Comparison of ENCODE assay signal across 8 cellular contexts in genomic region chr3:27533718-27534578, GRCh38. TPM values are rescaled to one million over a fixed set of nuclear protein-coding genes. Genes with fewer than 3 reads are reported as not detected.
DNase-seq lines count a peak whose midpoint lies in the region; ATAC-seq, FAIRE-seq and TF ChIP-seq lines count a peak whose summit lies in the region.

No MANE protein-coding gene starts in this region.

- no peak for TF ChIP-seq POLR2A in Peyer's patch (IDR thresholded peaks at IDR 0.05)
- no peak for TF ChIP-seq POLR2A in K562 (conservative IDR thresholded peaks at IDR 0.05)

- H3K27me3 ChIP-seq in Peyer's patch (no peaks in the 10 kb centered on the region), K562 (ENCODE audit: control insufficient read depth in 2 of 2, insufficient read depth in 2 of 2, low read length in 2 of 2) (peaks cover 0 to 2% of the 10 kb centered on the region in 2 experiments; a peak in 1 of 5 replicates), iPS-20b (ENCODE audit: insufficient read depth, low read length) (no peaks in the 10 kb centered on the region; the same call in 1 of the 2 replicates)

- H3K4me1 ChIP-seq in Peyer's patch (peaks cover 0 to 5% (median 0%) of the 10 kb centered on the region in 4 donors), K562 (replicated peaks in 1 of 2; ENCODE audit: control insufficient read depth in 2 of 2, insufficient read depth in 2 of 2, low read length in 2 of 2) (no peaks in the 10 kb centered on the region), iPS-20b (ENCODE audit: insufficient read depth, low read length) (peaks cover 32% of the 10 kb centered on the region)

- peak overlapping the region; percentile 19 to 72 (median 60) for H3K27ac ChIP-seq in Peyer's patch
- H3K27ac ChIP-seq in K562 (ENCODE audit: extremely low read depth, low read depth, low read length): no peak overlapping the region
- peak overlapping the region; percentile 77 for H3K27ac ChIP-seq in iPS-20b (ENCODE audit: low read length)

- intact Hi-C loops in K562 (cut with micrococcal nuclease): no loop called here

- no peaks in the 10 kb centered on the region for H3K79me2 ChIP-seq in K562 (ENCODE audit: control insufficient read depth, insufficient read depth, low read length)

- no peak overlapping the region for H3K4me2 ChIP-seq in K562 (ENCODE audit: insufficient read depth, low read length)

- POLR2A ChIA-PET in K562 (lab: Yijun Ruan, JAX): interaction anchor here (0.7 kb wide), 1 partner anchor 797 kb away, joined by 3 read pairs; no protein-coding TSS in a partner anchor

- peak; percentile 48 for FAIRE-seq in K562 (lab: Jason Lieb, UNC)

- CTCF ChIA-PET in K562 (lab: Yijun Ruan, JAX; ENCODE audit: low intra/inter-chr PET ratio): no interaction called here

- in situ Hi-C loops in K562 (cut with MboI): no loop called here

- 2% methylated on average over 10 of the region's 10 CpGs for WGBS in K562 (ENCODE audit: insufficient coverage, low coverage, missing lambda C conversion rate)

- no peak overlapping the region for H3K4me3 ChIP-seq in Peyer's patch
- no peak overlapping the region for H3K4me3 ChIP-seq in K562
- peak overlapping the region; percentile 44 for H3K4me3 ChIP-seq in iPS-20b (ENCODE audit: low read length)

- H3K9me1 ChIP-seq in K562 (ENCODE audit: control insufficient read depth, insufficient read depth, low read length): no peaks in the 10 kb centered on the region

- BruUV-seq in K562 (replicated peaks; lab: Mats Ljungman, UMichigan): no TSS peak

- TF ChIP-seq RAD21 in K562 (CRISPR knock-in tag; conservative IDR thresholded peaks at IDR 0.05 in 1 of 2, IDR thresholded peaks at IDR 0.05 in 1 of 2): no peak

- H4K20me1 ChIP-seq in K562 (replicated peaks; ENCODE audit: control insufficient read depth, insufficient read depth, low read length): no peaks in the 10 kb centered on the region

- peak; percentile 17 for DNase-seq in DMS 273 (lab: John Stamatoyannopoulos, UW; ENCODE audit: unreplicated experiment)
- no peak for DNase-seq in DMS 273 treated with DMSO at 0.1 percent for 48 hours (lab: John Stamatoyannopoulos, UW)
- DNase-seq in Peyer's patch: peak in 2 of 3 donors; percentile 36 to 69
- DNase-seq in K562 (ENCODE audit: extremely low read depth in 1 of 4, low spot score in 3 of 4): peak in 1 of 4 experiments; percentile 1
- peak; percentile 96 for DNase-seq in smooth muscle cell of the brain vasculature (ENCODE audit: low read depth, low spot score)
- no peak for DNase-seq in NCI-H128 (lab: John Stamatoyannopoulos, UW; ENCODE audit: unreplicated experiment)

- no peaks in the 10 kb centered on the region for H3K9me3 ChIP-seq in Peyer's patch
- no peaks in the 10 kb centered on the region for H3K9me3 ChIP-seq in K562 (replicated peaks; ENCODE audit: control insufficient read depth, insufficient read depth, low read depth, low read length)
- no peaks in the 10 kb centered on the region for H3K9me3 ChIP-seq in iPS-20b (ENCODE audit: insufficient read depth, low read depth, low read length)

- no peaks in the 10 kb centered on the region for H3K36me3 ChIP-seq in Peyer's patch
- no peaks in the 10 kb centered on the region for H3K36me3 ChIP-seq in K562 (ENCODE audit: control insufficient read depth, insufficient read depth, low read length)
- H3K36me3 ChIP-seq in iPS-20b (ENCODE audit: insufficient read depth, low read depth, low read length): no peaks in the 10 kb centered on the region

- no peak for TF ChIP-seq EP300 in K562 (IDR thresholded peaks at IDR 0.05; ENCODE audit: low read length)

- H2AFZ ChIP-seq in K562 (ENCODE audit: low read depth, low read length): no peak overlapping the region

- ATAC-seq in HG02852 (IDR thresholded peaks at IDR 0.05; ENCODE audit: unreplicated experiment): peak; percentile 79
- no peak for ATAC-seq in K562

- H3K9ac ChIP-seq in K562 (ENCODE audit: insufficient read depth in 1 of 2, low read depth in 2 of 2, low read length in 2 of 2) (no peak overlapping the region), iPS-20b (ENCODE audit: low read depth, low read length) (peak overlapping the region; percentile 64; the same call in 1 of the 2 replicates)

- TF ChIP-seq CTCF in Peyer's patch (IDR thresholded peaks at IDR 0.05) (peak in 3 of 6 experiments; percentile 3 to 30 (median 6)), K562 (IDR thresholded peaks at IDR 0.05 in 2 of 3, conservative IDR thresholded peaks at IDR 0.05 in 1 of 3; ENCODE audit: insufficient read depth in 2 of 3, low read depth in 1 of 3, low read length in 3 of 3) (no peak)

TF ChIP-seq in K562, 482 proteins besides CTCF, POLR2A, EP300 and RAD21:
- TF ChIP-seq FOSL1 (tag; conservative IDR thresholded peaks at IDR 0.05) (peak; percentile 83), EP400 (IDR thresholded peaks at IDR 0.05) (no peak), ATF3 (IDR thresholded peaks at IDR 0.05) (peak; percentile 66), ATF3 (CRISPR knock-in tag; conservative IDR thresholded peaks at IDR 0.05) (no peak), POLR2AphosphoS5 (IDR thresholded peaks at IDR 0.05; ENCODE audit: control insufficient read depth, insufficient read depth, low read depth, low read length) (no peak), CEBPB (tag; IDR thresholded peaks at IDR 0.05) (no peak), SMAD3 (CRISPR knock-in tag; conservative IDR thresholded peaks at IDR 0.05) (no peak), JUN (IDR thresholded peaks at IDR 0.05; ENCODE audit: borderline replicate concordance, low read depth, low read length) (peak; percentile 23; the same call in 1 of the 2 replicates), JUN (CRISPR knock-in tag; IDR thresholded peaks at IDR 0.05; ENCODE audit: borderline replicate concordance) (no peak), JUND (IDR thresholded peaks at IDR 0.05; ENCODE audit: borderline replicate concordance, low read depth, low read length) (peak; percentile 27; the same call in 1 of the 2 replicates), JUND (tag; IDR thresholded peaks at IDR 0.05; ENCODE audit: borderline replicate concordance, low read depth, low read length) (peak; percentile 45; the same call in 1 of the 3 replicates)
- TF ChIP-seq, protein P1, sequence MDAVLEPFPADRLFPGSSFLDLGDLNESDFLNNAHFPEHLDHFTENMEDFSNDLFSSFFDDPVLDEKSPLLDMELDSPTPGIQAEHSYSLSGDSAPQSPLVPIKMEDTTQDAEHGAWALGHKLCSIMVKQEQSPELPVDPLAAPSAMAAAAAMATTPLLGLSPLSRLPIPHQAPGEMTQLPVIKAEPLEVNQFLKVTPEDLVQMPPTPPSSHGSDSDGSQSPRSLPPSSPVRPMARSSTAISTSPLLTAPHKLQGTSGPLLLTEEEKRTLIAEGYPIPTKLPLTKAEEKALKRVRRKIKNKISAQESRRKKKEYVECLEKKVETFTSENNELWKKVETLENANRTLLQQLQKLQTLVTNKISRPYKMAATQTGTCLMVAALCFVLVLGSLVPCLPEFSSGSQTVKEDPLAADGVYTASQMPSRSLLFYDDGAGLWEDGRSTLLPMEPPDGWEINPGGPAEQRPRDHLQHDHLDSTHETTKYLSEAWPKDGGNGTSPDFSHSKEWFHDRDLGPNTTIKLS (IDR thresholded peaks at IDR 0.05; ENCODE audit: borderline replicate concordance, low read depth): no peak
TF ChIP-seq in K562: peak in this region for 4.

RNA-seq across cellular contexts. Expression of gene SLC4A7, which starts 49.8 kb away (rescaled TPM):
- total RNA-seq in Peyer's patch: 100 to 1,000 TPM in 3 of 4 donors, 10 to 100 TPM in 1; 92.4 to 201 (median 152) TPM
- total RNA-seq in K562 (2011; cell fraction: chromatin; rRNA removed; ENCODE audit: low replicate concordance): 19.1 and 50.3 TPM in 2 replicates
- total RNA-seq in K562 (2011; cell fraction: nucleolus; rRNA removed): 8.2 and 11.8 TPM in 2 replicates
- total RNA-seq in K562 (2011; cell fraction: nucleoplasm; rRNA removed): 17.5 and 23.4 TPM in 2 replicates
- total RNA-seq in K562 (2014; rRNA removed): 6.6 and 9.3 TPM in 2 replicates
- 13.6 and 17.8 TPM in 2 replicates for total RNA-seq in K562 (2014; rRNA removed; fragmentation: Illumina TruSeq; extraction: Trizol)
- total RNA-seq in K562 (2015; rRNA removed; fragmentation: Illumina TruSeq; extraction: Trizol): 8.0 and 9.3 TPM in 2 replicates
- total RNA-seq in K562 (2021): 8.3 and 8.4 TPM in 2 replicates
- 6.0 and 8.1 TPM in 2 replicates for polyA plus RNA-seq in K562 (2011; rRNA removed)
- 1.6 and 2.9 TPM in 2 replicates for polyA plus RNA-seq in K562 (2011; cell fraction: cytosol; rRNA removed)
- polyA plus RNA-seq in K562 (2011; cell fraction: nucleus; rRNA removed): 5.0 and 8.5 TPM in 2 replicates
- 2.5 and 2.7 TPM in 2 replicates for polyA plus RNA-seq in K562 (2012)
- 4.5 and 5.3 TPM in 2 replicates for polyA plus RNA-seq in K562 (2014; fragmentation: Illumina TruSeq; extraction: Trizol)
- polyA plus RNA-seq in K562 (2014; fragmentation: Nextera tagmentation; extraction: Ambion mirVana): 1 to 10 TPM; 1.7 to 1.9 TPM
- 3.3 and 5.6 TPM in 2 replicates for polyA plus RNA-seq in K562 (2014; rRNA removed)
- polyA minus RNA-seq in K562 (2011; rRNA and poly(A)+ RNA removed): 22.2 and 31.1 TPM in 2 replicates
- 13.2 and 14.6 TPM in 2 replicates for polyA minus RNA-seq in K562 (2011; cell fraction: cytosol; rRNA and poly(A)+ RNA removed)
- polyA minus RNA-seq in K562 (2011; cell fraction: nucleus; rRNA and poly(A)+ RNA removed): 11.0 and 14.7 TPM in 2 replicates

Comparison
In these comparisons a context has a peak if more than half of its experiments do, and no peak if none do; other contexts are left out.
1. DNase-seq: peak in DMS 273 (single experiment), Peyer's patch (2 of 3) and smooth muscle cell of the brain vasculature (single experiment); none in DMS 273 treated with DMSO at 0.1 percent for 48 hours (single experiment) and NCI-H128 (single experiment).